In the genomic region with DNA sequence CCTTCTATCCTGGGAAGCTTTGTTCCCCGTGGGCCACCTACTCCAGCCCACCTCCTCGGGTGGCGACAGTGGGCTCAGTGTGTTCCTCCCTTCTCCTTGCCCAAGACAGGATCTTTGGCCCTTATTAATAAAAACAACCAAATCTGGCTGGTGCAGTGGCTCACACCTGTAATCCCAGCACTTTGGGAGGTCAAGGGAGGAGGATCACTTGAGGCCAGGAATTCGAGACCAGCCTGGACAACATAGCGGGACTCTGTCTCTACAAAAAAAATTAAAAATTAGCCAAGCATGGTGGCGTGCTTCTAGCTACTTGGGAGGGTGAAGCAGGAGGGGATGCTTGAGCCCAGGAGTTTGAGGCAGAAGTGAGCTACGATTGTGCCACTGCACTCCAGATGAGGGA, we compare ENCODE assay signal across 1 cellular context.
TF ChIP-seq lines count a peak whose summit lies in the region.

No MANE protein-coding gene starts in this region.

TF ChIP-seq in HepG2, 621 proteins besides CTCF, POLR2A, EP300 and RAD21:
- TF ChIP-seq, protein P1, sequence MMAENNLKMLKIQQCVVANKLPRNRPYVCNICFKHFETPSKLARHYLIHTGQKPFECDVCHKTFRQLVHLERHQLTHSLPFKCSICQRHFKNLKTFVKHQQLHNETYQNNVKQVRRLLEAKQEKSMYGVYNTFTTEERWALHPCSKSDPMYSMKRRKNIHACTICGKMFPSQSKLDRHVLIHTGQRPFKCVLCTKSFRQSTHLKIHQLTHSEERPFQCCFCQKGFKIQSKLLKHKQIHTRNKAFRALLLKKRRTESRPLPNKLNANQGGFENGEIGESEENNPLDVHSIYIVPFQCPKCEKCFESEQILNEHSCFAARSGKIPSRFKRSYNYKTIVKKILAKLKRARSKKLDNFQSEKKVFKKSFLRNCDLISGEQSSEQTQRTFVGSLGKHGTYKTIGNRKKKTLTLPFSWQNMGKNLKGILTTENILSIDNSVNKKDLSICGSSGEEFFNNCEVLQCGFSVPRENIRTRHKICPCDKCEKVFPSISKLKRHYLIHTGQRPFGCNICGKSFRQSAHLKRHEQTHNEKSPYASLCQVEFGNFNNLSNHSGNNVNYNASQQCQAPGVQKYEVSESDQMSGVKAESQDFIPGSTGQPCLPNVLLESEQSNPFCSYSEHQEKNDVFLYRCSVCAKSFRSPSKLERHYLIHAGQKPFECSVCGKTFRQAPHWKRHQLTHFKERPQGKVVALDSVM (CRISPR knock-in tag; IDR thresholded peaks at IDR 0.05): peak; percentile 72; the same call in 1 of the 2 replicates
- no peak for TF ChIP-seq ZNF431 (CRISPR knock-in tag; IDR thresholded peaks at IDR 0.05; ENCODE audit: borderline replicate concordance, low read depth)
- 0 out of 2 replicates have a peak, but pooled peaks have one; percentile 51 for TF ChIP-seq ZNF121 (CRISPR knock-in tag; IDR thresholded peaks at IDR 0.05)
